8 cellular contexts compared by ENCODE assay signal in the genomic region with DNA sequence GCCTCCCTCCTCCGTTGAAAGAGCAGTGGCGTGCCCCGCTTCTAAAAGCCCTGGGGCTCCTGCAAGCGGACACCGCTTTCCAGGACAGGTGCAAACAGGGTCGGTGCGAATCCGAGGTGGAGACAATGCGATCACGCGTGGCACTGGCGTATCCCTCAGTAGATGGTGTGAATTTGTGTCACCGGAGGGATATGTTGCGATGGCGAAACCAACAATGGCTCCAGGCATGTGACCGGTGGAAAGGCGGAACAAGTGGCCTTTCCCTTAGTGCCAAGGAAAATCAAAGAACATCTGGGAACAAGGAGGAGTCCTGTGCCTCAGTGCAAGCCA.
DNase-seq lines count a peak whose midpoint lies in the region; ATAC-seq and TF ChIP-seq lines count a peak whose summit lies in the region.
"Not testable (repeated sequence)": the region's sequence is repeated elsewhere in the genome, so short reads cannot be mapped to it uniquely, and the experiment has no call there.

No MANE protein-coding gene starts in this region.

- CTCF ChIA-PET in CD8-positive, alpha-beta memory T cell (lab: Charles Lee) = not testable (repeated sequence)

- not testable (repeated sequence) for H3K27me3 ChIP-seq in CD8-positive, alpha-beta memory T cell (ENCODE audit: insufficient read depth, low read length, poor library complexity, severe bottlenecking); right cardiac atrium (ENCODE audit: control insufficient read depth, insufficient read depth); tibial artery

- peaks cover 36 to 41% of the 10 kb centered on the region in 2 donors for H3K27me3 Mint-ChIP-seq in CD8-positive, alpha-beta memory T cell
- H3K27me3 Mint-ChIP-seq in T-helper 17 cell (peaks cover 50% of the 10 kb centered on the region), mesothelial cell of epicardium (ENCODE audit: low read depth) (peaks cover 94% of the 10 kb centered on the region)
- peaks cover 48 to 49% of the 10 kb centered on the region in 2 donors for H3K27me3 Mint-ChIP-seq in effector memory CD8-positive, alpha-beta T cell

- H3K4me3 ChIP-seq in CD8-positive, alpha-beta memory T cell (ENCODE audit: low read length) = peak overlapping the region; percentile 38
- H3K4me3 ChIP-seq in right cardiac atrium (ENCODE audit: low read length) (peak overlapping the region; percentile 50), retinal pigment epithelial cell (ENCODE audit: low read length) (peak overlapping the region; percentile 47), tibial artery (peak overlapping the region; percentile 48 to 59)

- H3K9me3 ChIP-seq in CD8-positive, alpha-beta memory T cell (ENCODE audit: low read length); T-helper 17 cell (ENCODE audit: control insufficient read depth, low read length, poor library complexity, severe bottlenecking); right cardiac atrium (ENCODE audit: control insufficient read depth, low read length); tibial artery: not testable (repeated sequence)

- peak overlapping the region in 6 of 7 donors; percentile 61 to 84 (median 70) for H3K4me3 Mint-ChIP-seq in CD8-positive, alpha-beta memory T cell
- H3K4me3 Mint-ChIP-seq in T-helper 17 cell (peak overlapping the region; percentile 16), mesothelial cell of epicardium (peak overlapping the region; percentile 57)
- H3K4me3 Mint-ChIP-seq in effector memory CD8-positive, alpha-beta T cell = peak overlapping the region; percentile 13 to 60

- intact Hi-C loops in right cardiac atrium (cut with DNase I); tibial artery (cut with DNase I; ENCODE audit: low total_unique reads): not testable (repeated sequence)

- H3K36me3 ChIP-seq in CD8-positive, alpha-beta memory T cell (ENCODE audit: insufficient read depth, low read length); tibial artery: not testable (repeated sequence)

- not testable (repeated sequence) for H3K9me3 Mint-ChIP-seq in CD8-positive, alpha-beta memory T cell; effector memory CD8-positive, alpha-beta T cell; mesothelial cell of epicardium

- POLR2A ChIA-PET in CD8-positive, alpha-beta memory T cell (lab: Charles Lee) = not testable (repeated sequence)

- not testable (repeated sequence) for H3K36me3 Mint-ChIP-seq in CD8-positive, alpha-beta memory T cell; T-helper 17 cell (ENCODE audit: low read depth); effector memory CD8-positive, alpha-beta T cell (ENCODE audit: insufficient read depth); mesothelial cell of epicardium

- H3K4me1 ChIP-seq in CD8-positive, alpha-beta memory T cell (ENCODE audit: insufficient read depth, low read length); right cardiac atrium (ENCODE audit: control insufficient read depth, insufficient read depth, low read length): not testable (repeated sequence)
- peaks cover 0 to 25% (median 15%) of the 10 kb centered on the region in 4 donors for H3K4me1 ChIP-seq in tibial artery

- TF ChIP-seq CTCF in mesothelial cell of epicardium (IDR thresholded peaks at IDR 0.05; ENCODE audit: unreplicated experiment); retinal pigment epithelial cell (conservative IDR thresholded peaks at IDR 0.05; ENCODE audit: low read depth, low read length); tibial artery (IDR thresholded peaks at IDR 0.05): not testable (repeated sequence)

- H3K27ac Mint-ChIP-seq in CD8-positive, alpha-beta memory T cell = peak overlapping the region in 1 of 8 donors; percentile 47
- H3K27ac Mint-ChIP-seq in T-helper 17 cell; effector memory CD8-positive, alpha-beta T cell; mesothelial cell of epicardium: not testable (repeated sequence)

- not testable (repeated sequence) for DNase-seq in CD8-positive, alpha-beta memory T cell; T-helper 17 cell; effector memory CD8-positive, alpha-beta T cell; right cardiac atrium; mesothelial cell of epicardium (ENCODE audit: low spot score in 2 of 2, unreplicated experiment in 2 of 2); retinal pigment epithelial cell (ENCODE audit: low read depth); tibial artery

- peaks cover 31 to 39% (median 34%) of the 10 kb centered on the region in 3 donors for H3K4me1 Mint-ChIP-seq in CD8-positive, alpha-beta memory T cell
- H3K4me1 Mint-ChIP-seq in T-helper 17 cell = peaks cover 32% of the 10 kb centered on the region
- H3K4me1 Mint-ChIP-seq in effector memory CD8-positive, alpha-beta T cell (ENCODE audit: low read depth in 2 of 2) = peaks cover 21 to 28% of the 10 kb centered on the region in 2 donors
- not testable (repeated sequence) for H3K4me1 Mint-ChIP-seq in mesothelial cell of epicardium

- not testable (repeated sequence) for ATAC-seq in T-helper 17 cell; effector memory CD8-positive, alpha-beta T cell (replicated peaks); right cardiac atrium

- H3K27ac ChIP-seq in CD8-positive, alpha-beta memory T cell (ENCODE audit: low read depth, low read length); right cardiac atrium (ENCODE audit: low read length): not testable (repeated sequence)
- peak overlapping the region; percentile 22 for H3K27ac ChIP-seq in angular gyrus (ENCODE audit: low read depth, low read length)
- H3K27ac ChIP-seq in tibial artery = peak overlapping the region in 1 of 2 donors; percentile 49

- WGBS in right cardiac atrium = 24% methylated on average over 17 of the region's 17 CpGs

Comparison
In these comparisons a context has a peak if more than half of its experiments do, and no peak if none do; other contexts are left out.
1. H3K4me3 Mint-ChIP-seq: peak in every context shown above with its lines; median percentile 70 in CD8-positive, alpha-beta memory T cell; 57 in mesothelial cell of epicardium; 36 in effector memory CD8-positive, alpha-beta T cell; 16 in T-helper 17 cell.